In the genomic region with DNA sequence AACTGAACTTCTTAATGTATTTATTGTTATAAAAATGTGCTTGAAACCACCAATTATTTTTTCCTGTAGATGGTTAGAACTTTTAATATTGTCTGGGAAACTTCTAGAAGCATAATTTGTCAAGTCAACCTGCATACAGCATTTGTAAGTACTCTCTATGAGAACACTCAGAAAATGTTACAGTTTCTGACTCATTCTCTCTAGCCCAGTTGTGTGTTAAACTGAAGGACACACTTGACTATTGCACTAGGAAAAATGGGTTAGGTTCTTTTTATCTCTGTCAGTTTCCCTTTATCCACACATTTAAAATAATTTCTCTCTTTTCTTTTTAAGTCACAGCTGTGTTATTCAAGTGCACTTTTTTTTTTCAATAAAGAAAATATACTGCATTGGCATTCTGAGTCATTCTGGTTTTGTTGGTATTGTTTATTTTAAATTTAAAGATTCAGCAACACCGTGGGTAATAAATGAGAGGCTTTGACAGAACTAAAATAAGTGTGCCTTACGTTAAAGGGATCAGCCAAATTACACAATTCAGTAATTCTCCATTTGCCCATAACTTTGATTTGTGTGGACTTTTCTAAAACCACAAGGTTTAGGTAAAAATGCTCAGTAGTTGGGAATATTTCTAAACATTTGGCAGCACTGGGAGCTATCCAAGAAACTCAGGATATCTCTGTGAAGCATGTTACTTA, we compare ENCODE assay signal across 32 cellular contexts. TPM values are rescaled to one million over a fixed set of nuclear protein-coding genes. Genes with fewer than 3 reads are reported as not detected.
"Had no signal": no experiment of that assay in that cellular context is flagged by ENCODE, and none has a peak within 500 bp of the region (broad histone marks: within the 10 kb centered on the region; RNA-seq: fewer than 3 reads in every experiment).

No MANE protein-coding gene starts in this region.

- H3K27ac ChIP-seq: brain microvascular endothelial cell, coronary artery, heart right ventricle, left ventricle myocardium inferior, skin epidermis, uterus, VCaP had no signal

- H3K9me3 ChIP-seq: heart right ventricle, left ventricle myocardium inferior, uterus had no signal

- H3K4me1 ChIP-seq: heart right ventricle, left ventricle myocardium inferior, uterus had no signal

- H3K36me3 ChIP-seq: brain microvascular endothelial cell, heart right ventricle, left ventricle myocardium inferior, uterus had no signal

- DNase-seq: activated CD4-positive, alpha-beta memory T cell treated with anti-CD3 and anti-CD28 coated beads, Interleukin-2, amount 10 ng/mL, durations not matched to agents 7 days and 5 days; activated CD4-positive, alpha-beta T cell treated with anti-CD3 and anti-CD28 coated beads, Interleukin-2, amount 10 ng/mL, durations not matched to agents 7 days and 5 days; activated CD8-positive, alpha-beta memory T cell treated with anti-CD3 and anti-CD28 coated beads, Interleukin-2, amount 50 U/mL, for 48 hours; activated naive CD8-positive, alpha-beta T cell treated with anti-CD3 and anti-CD28 coated beads, Interleukin-2, amount 50 U/mL, for 24 hours; activated T-cell treated with anti-CD3 and anti-CD28 coated beads, Interleukin-2, amount 50 U/mL, for 4 hours; anterior cingulate cortex; brain microvascular endothelial cell; dorsolateral prefrontal cortex; effector memory CD8-positive, alpha-beta T cell; erythroblast; foreskin melanocyte; heart right ventricle; left ventricle myocardium inferior; posterior cingulate gyrus; stimulated activated CD4-positive, alpha-beta T cell treated with anti-CD3 and anti-CD28 coated beads, Interleukin-4, amount 100 ng/mL, for 24 hours; stimulated activated naive CD8-positive, alpha-beta T cell treated with anti-CD3 and anti-CD28 coated beads, Interleukin-15, amount 100 ng/mL, for 72 hours; substantia nigra; uterus had no signal

- H3K4me3 ChIP-seq: coronary artery, dorsolateral prefrontal cortex, heart right ventricle, left ventricle myocardium inferior, lung, skin epidermis, uterus had no signal

- ATAC-seq: activated CD4-positive, CD25-positive, alpha-beta regulatory T cell treated with anti-CD3 and anti-CD28 coated beads, Interleukin-2, amount 50 U/mL, for 24 hours; activated naive CD8-positive, alpha-beta T cell treated with anti-CD3 and anti-CD28 coated beads, Interleukin-2, amount 50 U/mL, for 24 hours; activated T-cell treated with anti-CD3 and anti-CD28 coated beads, Interleukin-2, amount 50 U/mL, for 4 hours; activated T-helper 17 cell treated with anti-CD3 and anti-CD28 coated beads, Interleukin-2, amount 50 U/mL, for 72 hours; effector memory CD8-positive, alpha-beta T cell; heart right ventricle; sciatic nerve; stimulated activated effector memory CD8-positive, alpha-beta T cell treated with anti-CD3 and anti-CD28 coated beads, Interleukin-12 subunit alpha, Interleukin-12 subunit beta, amount 100 ng/mL, for 72 hours; stimulated activated naive CD8-positive, alpha-beta T cell treated with anti-CD3 and anti-CD28 coated beads, Interleukin-15, amount 100 ng/mL, for 72 hours had no signal

- H3K27me3 ChIP-seq: brain microvascular endothelial cell, uterus had no signal

RNA-seq across cellular contexts. Expression of gene OPN5, which starts 50.7 kb away (rescaled TPM):
- total RNA-seq: activated CD4-positive, alpha-beta memory T cell treated with anti-CD3 and anti-CD28 coated beads, Interleukin-2, amount 10 ng/mL, durations not matched to agents 7 days and 5 days; activated CD4-positive, alpha-beta T cell treated with anti-CD3 and anti-CD28 coated beads, Interleukin-2, amount 10 ng/mL, durations not matched to agents 7 days and 5 days; activated T-cell treated with anti-CD3 and anti-CD28 coated beads, Interleukin-2, amount 50 U/mL, for 4 hours; activated T-helper 17 cell treated with anti-CD3 and anti-CD28 coated beads, Interleukin-2, amount 50 U/mL, for 72 hours; cardiac septum; cerebellum; glomerular endothelial cell; left ventricle myocardium inferior; mucosa of gallbladder; sciatic nerve; T-helper 1 cell treated with Interleukin-12 subunit alpha and Interleukin-12 subunit beta and Interleukin-4 antibody, amounts not matched to agents 30 ng/mL and 1 ng/mL, for 36 hours; uterus had no signal
- polyA plus RNA-seq: lung, thymus had no signal
